Comparison of ENCODE assay signal across 8 cellular contexts in genomic region chr13:30616927-30617314, GRCh38. TPM values are rescaled to one million over a fixed set of nuclear protein-coding genes. Genes with fewer than 3 reads are reported as not detected.
DNase-seq lines count a peak whose midpoint lies in the region; ATAC-seq and TF ChIP-seq lines count a peak whose summit lies in the region.

No MANE protein-coding gene starts in this region.

- H3K27ac Mint-ChIP-seq in T-cell, result no peak overlapping the region

- H3K36me3 ChIP-seq in right lobe of liver, result peaks cover 0 to under 1% (median 0%) of the 10 kb centered on the region in 4 donors

- no peaks in the 10 kb centered on the region for H3K27me3 ChIP-seq in right lobe of liver

- peak; percentile 71 for DNase-seq in AG09319 (ENCODE audit: extremely low read depth, low read depth)
- DNase-seq in GM13976 (ENCODE audit: low spot score), result peak; percentile 64
- peak; percentile 77 for DNase-seq in NCI-H146 treated with DMSO at 0.1 percent for 48 hours (lab: John Stamatoyannopoulos, UW; ENCODE audit: unreplicated experiment)
- DNase-seq in T-cell, result peak in 23 of 34 experiments; percentile 7 to 59 (median 37)
- DNase-seq in effector CD8-positive, alpha-beta T cell (lab: John Stamatoyannopoulos, UW), result peak; percentile 58
- DNase-seq in right lobe of liver, result peak; percentile 40 to 75 (median 68)
- peak; percentile 88 for DNase-seq in stromal cell of bone marrow (ENCODE audit: low read depth)

- H3K4me3 Mint-ChIP-seq in T-cell, result no peak overlapping the region

- intact Hi-C loops in right lobe of liver (cut with DNase I), result no loop called here

- H3K9me3 ChIP-seq in right lobe of liver, result no peaks in the 10 kb centered on the region

- no peaks in the 10 kb centered on the region for H3K9me3 Mint-ChIP-seq in T-cell

- ATAC-seq in HG02885 (IDR thresholded peaks at IDR 0.05; ENCODE audit: poor library complexity, unreplicated experiment) (peak; percentile 21), T-cell (replicated peaks in 1 of 4) (peak; percentile 16 to 30 (median 22)), right lobe of liver (peak; percentile 50 to 63 (median 57))

- peaks cover 21 to 42% (median 39%) of the 10 kb centered on the region in 3 donors for H3K4me1 Mint-ChIP-seq in T-cell

- peak overlapping the region; percentile 100 for H3K27ac ChIP-seq in right lobe of liver

- H3K4me1 ChIP-seq in right lobe of liver, result peaks cover 0 to 24% (median 0%) of the 10 kb centered on the region in 4 donors

- H3K27me3 Mint-ChIP-seq in T-cell, result no peaks in the 10 kb centered on the region

- peak overlapping the region; percentile 53 to 71 (median 58) for H3K4me3 ChIP-seq in right lobe of liver

- TF ChIP-seq POLR2A in right lobe of liver (IDR thresholded peaks at IDR 0.05), result peak; percentile 89

- WGBS in right lobe of liver (ENCODE audit: insufficient coverage, low coverage, low lambda C conversion rate, missing lambda C conversion rate), result 0% methylated on average over 12 of the region's 12 CpGs

- H3K36me3 Mint-ChIP-seq in T-cell, result peaks cover 6% of the 10 kb centered on the region

- CTCF ChIA-PET in T-cell (lab: Charles Lee), result interaction anchor here in 1 of 2 donors (1.0 to 2.1 kb wide), 3 partner anchors 8 to 39 kb away, joined by 3 to 6 read pairs (median 6); no protein-coding TSS in a partner anchor

- in situ Hi-C loops in GM13976 (cut with MboI; ENCODE audit: low sequenced_read_pairs, unreplicated experiment), result no loop called here

- TF ChIP-seq CTCF in AG09319 (IDR thresholded peaks at IDR 0.05; ENCODE audit: low read depth, low read length), result no peak; the same call in 1 of the 2 replicates
- TF ChIP-seq CTCF in GM13976 (IDR thresholded peaks at IDR 0.05; ENCODE audit: borderline replicate concordance, control extremely low read depth, extremely low read depth, insufficient read depth, missing control alignments), result no peak
- no peak for TF ChIP-seq CTCF in right lobe of liver (IDR thresholded peaks at IDR 0.05)

- POLR2A ChIA-PET in T-cell (lab: Charles Lee), result interaction anchor here in 1 of 2 donors (0.6 to 3.4 kb wide), 4 partner anchors 9 to 151 kb away, joined by 3 to 23 read pairs (median 3); partner anchors contain the start of gene HMGB1

RNA-seq across cellular contexts. Expression of gene USPL1, which starts 0.8 kb away (rescaled TPM):
- 10 to 100 TPM; 24.1 to 32.9 (median 26.7) TPM for total RNA-seq in T-cell
- 10 to 100 TPM in 1 of 6 experiments, 1 to 10 TPM in 5; 5.6 to 11.2 (median 8.4) TPM for total RNA-seq in right lobe of liver

Comparison
In these comparisons a context has a peak if more than half of its experiments do, and no peak if none do; other contexts are left out.
1. Peak in every context shown above with its lines: DNase-seq, ATAC-seq, H3K4me3 ChIP-seq and H3K27ac ChIP-seq.
2. DNase-seq: peak in every context shown above with its lines; median percentile 88 in stromal cell of bone marrow; 77 in NCI-H146 treated with DMSO at 0.1 percent for 48 hours; 71 in AG09319; 68 in right lobe of liver; 64 in GM13976; 58 in effector CD8-positive, alpha-beta T cell; 37 in T-cell.